Comparison of ENCODE assay signal across 8 cellular contexts in the genomic region with DNA sequence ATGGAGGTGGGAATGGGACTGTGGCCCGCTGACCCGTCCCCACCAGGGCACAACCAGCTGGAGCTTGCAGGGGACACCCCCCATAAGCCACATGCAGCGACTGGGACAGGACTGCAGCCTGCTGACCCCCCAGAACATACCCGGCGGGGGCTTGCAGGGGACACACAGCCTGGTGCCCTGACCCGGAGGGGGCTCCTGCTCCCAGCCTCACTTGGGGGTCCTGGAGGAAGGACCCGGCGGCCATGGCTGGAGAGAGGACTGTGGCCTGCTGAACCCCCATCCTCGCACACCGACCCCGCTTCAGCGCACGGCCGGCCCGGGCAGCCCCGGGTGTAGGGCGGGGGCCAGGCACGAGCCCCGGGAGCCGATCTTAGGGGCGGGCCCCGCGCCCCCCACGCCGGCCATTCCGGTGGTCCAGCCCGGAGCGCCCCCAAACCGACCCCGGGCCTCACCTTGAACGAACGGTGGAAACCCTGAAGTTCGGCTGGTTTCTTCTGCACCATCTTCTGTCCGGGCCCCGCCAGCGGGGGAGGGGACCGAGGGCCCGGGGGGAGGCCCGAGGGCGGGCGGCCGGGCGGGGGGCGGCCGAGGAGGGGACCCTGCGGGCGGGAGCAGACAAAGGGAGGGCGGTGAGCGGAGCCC. TPM values are rescaled to one million over a fixed set of nuclear protein-coding genes. Genes with fewer than 3 reads are reported as not detected.
DNase-seq lines count a peak whose midpoint lies in the region; ATAC-seq and TF ChIP-seq lines count a peak whose summit lies in the region.

No MANE protein-coding gene starts in this region.

- H3K79me2 ChIP-seq in MM.1S (ENCODE audit: low read length), result peaks cover 52% of the 10 kb centered on the region

- peak overlapping the region; percentile 51; the same call in 1 of the 2 replicates for H3K27ac ChIP-seq in MM.1S (ENCODE audit: low read length)
- peak overlapping the region; percentile 94 for H3K27ac ChIP-seq in colonic mucosa
- peak overlapping the region; percentile 92 to 99 for H3K27ac ChIP-seq in mucosa of rectum (ENCODE audit: low read depth in 2 of 2, low read length in 2 of 2)

- H4K20me1 ChIP-seq in MM.1S (ENCODE audit: insufficient read depth, low read length), result peaks cover 10% of the 10 kb centered on the region; the same call in 1 of the 2 replicates

- no peaks in the 10 kb centered on the region for H3K27me3 ChIP-seq in MM.1S (replicated peaks; ENCODE audit: insufficient read depth, low read length)
- H3K27me3 ChIP-seq in colonic mucosa, result no peaks in the 10 kb centered on the region
- H3K27me3 ChIP-seq in mucosa of rectum (ENCODE audit: control insufficient read depth in 2 of 2, insufficient read depth in 2 of 2, low read length in 2 of 2), result no peaks in the 10 kb centered on the region

- peak overlapping the region; percentile 88 for H3K4me2 ChIP-seq in MM.1S (ENCODE audit: low read depth, low read length)

- TF ChIP-seq CTCF in AG09309 (IDR thresholded peaks at IDR 0.05; ENCODE audit: control insufficient read depth, insufficient read depth, low read depth, low read length, missing control alignments) (no peak), MM.1S (IDR thresholded peaks at IDR 0.05; ENCODE audit: low read length) (no peak), colonic mucosa (IDR thresholded peaks at IDR 0.05) (no peak)

- H3K4me3 ChIP-seq in AG09309 (ENCODE audit: control insufficient read depth, low read depth, low read length) (peak overlapping the region; percentile 91), MM.1S (ENCODE audit: low read length) (peak overlapping the region; percentile 89), colonic mucosa (peak overlapping the region; percentile 89), mucosa of rectum (ENCODE audit: low read length in 2 of 2) (peak overlapping the region; percentile 88 to 97)

- H3K9ac ChIP-seq in MM.1S (ENCODE audit: low read length) (peak overlapping the region; percentile 69), colonic mucosa (ENCODE audit: low read depth in 2 of 2, low read length in 2 of 2) (peak overlapping the region; percentile 94 to 100), mucosa of rectum (ENCODE audit: low read depth in 1 of 2, low read length in 2 of 2) (peak overlapping the region; percentile 93 to 95)

- no peak overlapping the region for H2AFZ ChIP-seq in MM.1S (ENCODE audit: low read length)

- no peaks in the 10 kb centered on the region for H3K36me3 ChIP-seq in MM.1S (replicated peaks; ENCODE audit: insufficient read depth, low read length)
- peaks cover 10% of the 10 kb centered on the region for H3K36me3 ChIP-seq in colonic mucosa
- peaks cover 8 to 18% of the 10 kb centered on the region in 2 donors for H3K36me3 ChIP-seq in mucosa of rectum (ENCODE audit: control insufficient read depth in 2 of 2, insufficient read depth in 2 of 2, low read length in 2 of 2)

- no peaks in the 10 kb centered on the region for H3K9me2 ChIP-seq in MM.1S (replicated peaks; ENCODE audit: insufficient read depth, low read length)

- 0 out of 2 replicates have a peak, but pooled peaks cover 5% of the 10 kb centered on the region for H3F3A ChIP-seq in MM.1S (ENCODE audit: insufficient read depth, low read length)

- H3K9me3 ChIP-seq in MM.1S (replicated peaks; ENCODE audit: insufficient read depth, low read length) (no peaks in the 10 kb centered on the region), colonic mucosa (no peaks in the 10 kb centered on the region), mucosa of rectum (ENCODE audit: control insufficient read depth in 2 of 2, low read length in 2 of 2) (no peaks in the 10 kb centered on the region)

- DNase-seq in AG09309 (ENCODE audit: low read depth), result no peak
- DNase-seq in MM.1S, result no peak
- no peak for DNase-seq in colonic mucosa
- DNase-seq in GM19238 (ENCODE audit: insufficient read length, low spot score), result no peak
- no peak for DNase-seq in germinal center (ENCODE audit: low spot score)
- no peak for DNase-seq in NCI-H2081 (lab: John Stamatoyannopoulos, UW)

- peak; percentile 4 for ATAC-seq in GM21360 (IDR thresholded peaks at IDR 0.05; ENCODE audit: unreplicated experiment)

- H3K4me1 ChIP-seq in MM.1S (ENCODE audit: low read length), result peaks cover 19% of the 10 kb centered on the region
- H3K4me1 ChIP-seq in colonic mucosa, result peaks cover 34% of the 10 kb centered on the region
- peaks cover 53 to 60% of the 10 kb centered on the region in 2 donors for H3K4me1 ChIP-seq in mucosa of rectum (ENCODE audit: control insufficient read depth in 2 of 2, insufficient read depth in 2 of 2, low read length in 2 of 2)

- intact Hi-C loops in colonic mucosa (cut with DNase I), result no loop called here

RNA-seq across cellular contexts. Expression of a gene that starts 0.6 kb away (rescaled TPM):
- total RNA-seq in colonic mucosa, result 100 to 1,000 TPM; 358 to 589 TPM

RNA-seq across cellular contexts. Expression of a gene that starts 35.0 kb away (rescaled TPM):
- total RNA-seq in colonic mucosa, result 10 to 100 TPM; 74.5 to 81.5 TPM

RNA-seq across cellular contexts. Expression of a gene that starts 45.7 kb away (rescaled TPM):
- total RNA-seq in colonic mucosa, result 10 to 100 TPM; 40.0 to 40.5 TPM

RNA-seq across cellular contexts. Expression of a gene that starts 46.2 kb away (rescaled TPM):
- 1 to 10 TPM; 2.1 to 4.5 TPM for total RNA-seq in colonic mucosa
